1 cellular context compared by ENCODE assay signal in the genomic region with DNA sequence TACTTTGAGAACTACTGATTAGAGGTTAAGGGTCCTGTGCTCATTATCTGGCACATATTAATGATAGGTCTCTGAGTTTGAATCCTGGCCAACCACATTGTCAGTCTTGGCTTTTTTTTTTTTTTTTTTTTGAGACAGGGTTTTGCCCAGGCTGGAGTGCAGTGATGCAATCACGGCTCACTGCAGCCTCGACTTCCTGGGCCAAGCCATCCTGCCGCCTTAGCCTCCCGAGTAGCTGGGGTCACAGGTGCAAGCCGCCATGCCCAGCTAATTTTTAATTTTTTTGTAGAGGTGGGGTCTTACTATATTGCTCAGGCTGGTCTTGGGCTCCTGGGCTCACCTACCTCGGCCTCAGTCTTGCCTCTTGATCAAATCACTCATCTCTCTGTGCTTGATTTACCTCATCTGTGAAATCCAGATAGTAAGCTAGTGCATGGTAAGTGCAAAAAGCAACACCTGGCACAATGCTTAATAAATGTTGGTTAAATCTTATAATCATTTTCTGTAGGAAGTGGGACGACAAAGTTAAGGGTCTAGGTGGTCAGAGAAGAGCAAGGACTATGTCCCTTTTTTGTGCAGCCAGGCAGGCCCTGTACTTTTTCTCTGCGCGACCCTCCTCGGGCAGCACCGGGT.
TF ChIP-seq lines count a peak whose summit lies in the region.

No MANE protein-coding gene starts in this region.

TF ChIP-seq in GM12878, 131 proteins besides CTCF, POLR2A, EP300 and RAD21 (continued from another document):
- TF ChIP-seq ZBTB33 (IDR thresholded peaks at IDR 0.05) (no peak), TBL1XR1 (IDR thresholded peaks at IDR 0.05; ENCODE audit: low read depth, low read length) (no peak)
